Comparison of ENCODE assay signal across 8 cellular contexts in the genomic region with DNA sequence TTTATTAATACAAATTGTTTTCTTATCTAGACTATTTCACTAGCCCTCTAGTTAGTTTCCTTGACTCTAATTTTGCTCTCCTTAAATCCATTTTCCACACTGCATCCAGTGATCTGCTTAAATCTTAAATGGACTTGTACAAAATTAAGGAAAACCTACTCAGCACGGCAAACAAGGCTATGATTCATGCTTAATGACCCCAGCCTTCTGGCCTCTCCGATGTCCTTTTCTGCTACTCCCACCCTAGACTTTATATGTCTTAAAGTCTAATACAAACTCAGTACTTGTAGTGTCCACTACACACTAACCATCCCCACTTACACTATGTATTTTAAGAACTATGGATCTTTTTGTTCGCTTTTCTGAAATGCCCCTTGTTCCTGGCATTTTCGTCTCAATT. TPM values are rescaled to one million over a fixed set of nuclear protein-coding genes. Genes with fewer than 3 reads are reported as not detected.
DNase-seq lines count a peak whose midpoint lies in the region; ATAC-seq and TF ChIP-seq lines count a peak whose summit lies in the region.

No MANE protein-coding gene starts in this region.

- H3K4me2 ChIP-seq in Karpas-422 (ENCODE audit: low read depth, low read length, poor library complexity, severe bottlenecking), result peak overlapping the region; percentile 91

- no peak overlapping the region for H2AFZ ChIP-seq in Karpas-422 (ENCODE audit: low read length)

- CTCF ChIA-PET in CD4-positive, alpha-beta memory T cell (lab: Charles Lee; ENCODE audit: partially characterized antibody), result interaction anchor here (0.7 kb wide), 1 partner anchor 359 kb away, joined by 3 read pairs; no protein-coding TSS in a partner anchor
- CTCF ChIA-PET in GM10248 (lab: Yijun Ruan, JAX), result interaction anchor here (0.8 to 1.4 kb wide), 2 partner anchors 13 to 98 kb away, joined by 3 to 4 read pairs; no protein-coding TSS in a partner anchor

- H3K27ac ChIP-seq in CD4-positive, alpha-beta memory T cell (ENCODE audit: low read depth, low read length), result no peak overlapping the region
- H3K27ac ChIP-seq in Karpas-422 (ENCODE audit: low read length) (no peak overlapping the region), colonic mucosa (no peak overlapping the region)

- H3K9me3 Mint-ChIP-seq in CD4-positive, alpha-beta memory T cell, result no peaks in the 10 kb centered on the region
- H3K9me3 Mint-ChIP-seq in nephron, result no peaks in the 10 kb centered on the region

- peaks cover 84% of the 10 kb centered on the region for H3K79me2 ChIP-seq in Karpas-422 (ENCODE audit: low read length)

- no peak for TF ChIP-seq CTCF in colonic mucosa (IDR thresholded peaks at IDR 0.05)
- no peak for TF ChIP-seq CTCF in nephron (IDR thresholded peaks at IDR 0.05; ENCODE audit: unreplicated experiment in 3 of 3)
- no peak for TF ChIP-seq CTCF in GM10248 (IDR thresholded peaks at IDR 0.05; ENCODE audit: control extremely low read depth, extremely low read depth, low read depth, missing control alignments)

- intact Hi-C loops in CD4-positive, alpha-beta memory T cell (cut with micrococcal nuclease), result no loop called here
- intact Hi-C loops in colonic mucosa (cut with DNase I), result no loop called here

- H3K9me3 ChIP-seq in CD4-positive, alpha-beta memory T cell (ENCODE audit: control insufficient read depth in 1 of 2, low read length in 2 of 2), result no peaks in the 10 kb centered on the region
- H3K9me3 ChIP-seq in Karpas-422 (ENCODE audit: low read length) (no peaks in the 10 kb centered on the region), colonic mucosa (no peaks in the 10 kb centered on the region)

- H3K27me3 ChIP-seq in CD4-positive, alpha-beta memory T cell (ENCODE audit: insufficient read depth, low read length), result no peaks in the 10 kb centered on the region
- no peaks in the 10 kb centered on the region for H3K27me3 ChIP-seq in Karpas-422 (ENCODE audit: low read length)
- H3K27me3 ChIP-seq in colonic mucosa, result no peaks in the 10 kb centered on the region

- no peak for ATAC-seq in HG03460 (IDR thresholded peaks at IDR 0.05; ENCODE audit: unreplicated experiment)
- no peak for ATAC-seq in GM21423 (IDR thresholded peaks at IDR 0.05; ENCODE audit: unreplicated experiment)

- H3K4me1 Mint-ChIP-seq in CD4-positive, alpha-beta memory T cell, result peaks cover 33 to 76% (median 51%) of the 10 kb centered on the region in 4 donors
- peaks cover 16% of the 10 kb centered on the region for H3K4me1 Mint-ChIP-seq in nephron

- H3K9me2 ChIP-seq in Karpas-422 (replicated peaks; ENCODE audit: insufficient read depth, low read length), result no peaks in the 10 kb centered on the region

- H3K9ac ChIP-seq in Karpas-422 (ENCODE audit: low read length), result peak overlapping the region; percentile 97
- H3K9ac ChIP-seq in colonic mucosa (ENCODE audit: low read depth in 2 of 2, low read length in 2 of 2), result peak overlapping the region in 1 of 2 donors; percentile 9

- peaks cover 71% of the 10 kb centered on the region for H3K4me1 ChIP-seq in CD4-positive, alpha-beta memory T cell (ENCODE audit: insufficient read depth, low read length)
- peaks cover 28% of the 10 kb centered on the region for H3K4me1 ChIP-seq in Karpas-422 (ENCODE audit: low read length)
- H3K4me1 ChIP-seq in colonic mucosa, result peaks cover 6% of the 10 kb centered on the region

- peak overlapping the region; percentile 84 to 99 for H3K4me3 ChIP-seq in CD4-positive, alpha-beta memory T cell (ENCODE audit: low read length in 2 of 2)
- peak overlapping the region; percentile 92 for H3K4me3 ChIP-seq in Karpas-422 (ENCODE audit: low read length)
- H3K4me3 ChIP-seq in colonic mucosa, result peak overlapping the region; percentile 83

- H3K36me3 ChIP-seq in CD4-positive, alpha-beta memory T cell (ENCODE audit: insufficient read depth, low read length), result peaks cover 6% of the 10 kb centered on the region
- H3K36me3 ChIP-seq in Karpas-422 (ENCODE audit: insufficient read depth, low read length), result peaks cover 13% of the 10 kb centered on the region
- H3K36me3 ChIP-seq in colonic mucosa, result no peaks in the 10 kb centered on the region

- POLR2A ChIA-PET in CD4-positive, alpha-beta memory T cell (lab: Charles Lee; ENCODE audit: partially characterized antibody), result no interaction called here
- POLR2A ChIA-PET in GM10248 (lab: Yijun Ruan, JAX), result no interaction called here

- H3K27ac Mint-ChIP-seq in CD4-positive, alpha-beta memory T cell, result peak overlapping the region in 6 of 7 donors; percentile 18 to 96 (median 80)
- peak overlapping the region; percentile 16 to 98 (median 96) for H3K27ac Mint-ChIP-seq in nephron

- H4K20me1 ChIP-seq in Karpas-422 (ENCODE audit: insufficient read depth, low read depth, low read length), result no peaks in the 10 kb centered on the region

- no peak for DNase-seq in CD4-positive, alpha-beta memory T cell
- DNase-seq in Karpas-422 (no peak), colonic mucosa (no peak), GM10248 (ENCODE audit: extremely low spot score) (no peak), DMS153 treated with DMSO at 0.1 percent for 48 hours (lab: John Stamatoyannopoulos, UW; ENCODE audit: unreplicated experiment) (no peak)

- no peaks in the 10 kb centered on the region for H3K27me3 Mint-ChIP-seq in CD4-positive, alpha-beta memory T cell
- no peaks in the 10 kb centered on the region for H3K27me3 Mint-ChIP-seq in nephron (ENCODE audit: low read depth)

- peak overlapping the region; percentile 89 to 99 (median 93) for H3K4me3 Mint-ChIP-seq in CD4-positive, alpha-beta memory T cell
- H3K4me3 Mint-ChIP-seq in nephron, result peak overlapping the region; percentile 88 to 94 (median 93)

- H3K36me3 Mint-ChIP-seq in CD4-positive, alpha-beta memory T cell, result peaks cover 10 to 38% of the 10 kb centered on the region in 2 donors
- peaks cover 16% of the 10 kb centered on the region for H3K36me3 Mint-ChIP-seq in nephron (ENCODE audit: low read depth)

RNA-seq across cellular contexts. Expression of a gene that starts 2.2 kb away (rescaled TPM):
- total RNA-seq in CD4-positive, alpha-beta memory T cell, result 10 to 100 TPM; 60.1 to 60.8 TPM
- 10 to 100 TPM; 23.2 to 36.5 TPM for polyA plus RNA-seq in CD4-positive, alpha-beta memory T cell
- 43.1 and 73.6 TPM in 2 replicates for total RNA-seq in Karpas-422 (2014; rRNA removed; shearing (Covaris generic); ENCODE audit: low replicate concordance)
- total RNA-seq in colonic mucosa, result 10 to 100 TPM; 63.4 to 66.4 TPM

RNA-seq across cellular contexts. Expression of a gene that starts 2.5 kb away (rescaled TPM):
- total RNA-seq in CD4-positive, alpha-beta memory T cell, result 10 to 100 TPM in 1 of 2 experiments, 1 to 10 TPM in 1; 9.0 to 14.8 TPM
- polyA plus RNA-seq in CD4-positive, alpha-beta memory T cell, result 1 to 10 TPM; 1.5 to 5.7 TPM
- total RNA-seq in Karpas-422 (2014; rRNA removed; shearing (Covaris generic); ENCODE audit: low replicate concordance), result 19.8 and 29.1 TPM in 2 replicates
- 1 to 10 TPM; 4.2 to 7.6 TPM for total RNA-seq in colonic mucosa
